In the genomic region with DNA sequence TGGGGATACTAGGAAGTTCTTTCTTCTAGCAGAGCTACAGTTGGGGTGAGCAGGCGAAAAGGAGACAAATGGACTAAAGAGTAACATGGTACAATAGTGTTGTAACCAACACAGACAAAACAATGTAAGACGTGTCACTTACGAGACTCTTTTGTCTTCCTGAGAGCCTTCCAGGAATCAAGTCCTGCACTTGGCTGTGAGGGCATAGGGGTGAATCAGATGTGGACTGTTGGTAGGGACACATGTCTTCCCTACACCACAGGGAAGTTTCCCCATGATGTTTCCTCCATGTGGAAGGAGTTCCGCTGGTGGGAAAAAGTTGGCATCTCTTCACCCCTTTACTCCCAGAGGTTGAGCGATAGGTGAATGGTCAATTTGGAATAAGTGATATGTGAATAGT, we compare ENCODE assay signal across 19 cellular contexts.
"Had no signal": no experiment of that assay in that cellular context is flagged by ENCODE, and none has a peak within 500 bp of the region (broad histone marks: within the 10 kb centered on the region; RNA-seq: fewer than 3 reads in every experiment).

No MANE protein-coding gene starts in this region.

- H2AFZ ChIP-seq: parathyroid adenoma had no signal

- H3K79me2 ChIP-seq: parathyroid adenoma had no signal

- H3K36me3 ChIP-seq: gastrocnemius medialis, right lobe of liver, thoracic aorta, tibial nerve, upper lobe of right lung, uterus had no signal

- H3K9ac ChIP-seq: parathyroid adenoma had no signal

- H3K9me3 ChIP-seq: gastrocnemius medialis, mucosa of descending colon, right lobe of liver, thoracic aorta, tibial nerve, upper lobe of right lung, uterus had no signal

- H3K4me1 ChIP-seq: gastrocnemius medialis, parathyroid adenoma, right lobe of liver, tibial nerve had no signal

- DNase-seq: effector CD4-positive, alpha-beta T cell; gastrocnemius medialis; kidney; mucosa of descending colon; naive thymus-derived CD4-positive, alpha-beta T cell; right lobe of liver; small intestine; stimulated activated CD4-positive, alpha-beta T cell treated with anti-CD3 and anti-CD28 coated beads, Interleukin-15, amount 100 ng/mL, for 24 hours; stimulated activated CD4-positive, alpha-beta T cell treated with anti-CD3 and anti-CD28 coated beads, Interleukin-2, amount 100 ng/mL, for 48 hours; stimulated activated naive B cell treated with anti-CD40 and anti-IgM and Interleukin-4, amounts not matched to agents 10 μg/mL and 1 μg/mL and 100 μg/mL, for 72 hours; upper lobe of right lung had no signal

- H3K27ac ChIP-seq: gastrocnemius medialis, parathyroid adenoma, right lobe of liver, tibial nerve, upper lobe of right lung had no signal

- ATAC-seq: gastrocnemius medialis; left lobe of liver; mucosa of descending colon; naive thymus-derived CD4-positive, alpha-beta T cell; right lobe of liver; stimulated activated naive B cell treated with anti-CD40 and anti-IgM and Interleukin-4, amounts not matched to agents 10 μg/mL and 1 μg/mL and 100 μg/mL, for 72 hours; upper lobe of right lung had no signal

- FAIRE-seq: colon, kidney, small intestine had no signal

- H3K4me3 ChIP-seq: dorsolateral prefrontal cortex, gastrocnemius medialis, lung, mucosa of descending colon, right lobe of liver, thoracic aorta, tibial nerve, upper lobe of right lung, uterus had no signal

- H3K27me3 ChIP-seq: dorsolateral prefrontal cortex, gastrocnemius medialis, right lobe of liver, tibial nerve, upper lobe of right lung, uterus had no signal
